ENCODE assay signal across 8 cellular contexts in the genomic region with DNA sequence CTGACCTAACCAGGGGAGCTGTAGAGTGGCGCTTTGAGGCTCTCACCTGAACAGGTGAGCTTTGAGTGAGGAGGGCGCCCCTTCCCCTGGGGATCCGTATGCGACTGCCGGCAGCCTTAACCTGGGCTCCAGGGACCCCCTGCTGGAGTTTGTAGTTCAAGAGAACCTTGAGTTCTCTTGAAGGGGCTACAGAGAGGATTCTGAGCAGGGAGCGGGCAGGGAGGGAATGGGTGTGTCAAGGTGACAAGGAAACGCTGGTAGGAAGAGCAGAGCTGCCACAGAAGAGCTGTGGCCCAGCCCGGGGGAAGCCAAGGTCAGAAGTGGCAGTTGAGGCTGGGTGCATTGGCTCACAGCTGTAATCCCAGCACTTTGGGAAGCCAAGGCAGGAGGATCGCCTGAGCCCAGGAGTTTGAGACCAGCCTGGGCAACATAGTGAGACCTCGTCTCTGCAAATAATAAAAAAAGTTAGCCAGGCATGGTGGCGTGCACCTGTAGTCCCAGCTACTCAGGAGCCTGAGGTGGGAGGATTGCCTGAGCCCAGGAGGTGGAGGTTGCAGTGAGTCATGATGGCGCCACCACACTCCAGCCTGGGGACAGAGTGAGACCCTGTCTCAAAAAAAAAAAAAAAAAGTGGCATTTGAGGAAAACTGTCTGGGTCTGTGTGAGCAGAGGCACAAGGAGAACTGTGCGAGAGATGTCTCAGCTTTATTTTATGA. TPM values are rescaled to one million over a fixed set of nuclear protein-coding genes. Genes with fewer than 3 reads are reported as not detected.
A peak's percentile ranks its signal among the peaks of the same experiment; 100 is the strongest.
DNase-seq lines count a peak whose midpoint lies in the region; ATAC-seq lines count a peak whose summit lies in the region.

No MANE protein-coding gene starts in this region.

- peaks cover 12% of the 10 kb centered on the region for H3K36me3 Mint-ChIP-seq in activated T-helper 1 cell treated with anti-CD3 and anti-CD28 coated beads, Interleukin-12 subunit alpha, Interleukin-12 subunit beta, Interleukin-2, Interleukin-4 antibody, amounts not matched to agents 30 ng/mL and 10 ng/mL and 1 ng/mL, durations not matched to agents 14 hours and 24 hours and 36 hours (ENCODE audit: low read depth)
- peaks cover 10 to 13% (median 12%) of the 10 kb centered on the region in 3 donors for H3K36me3 Mint-ChIP-seq in immature natural killer cell
- peaks cover 35% of the 10 kb centered on the region for H3K36me3 Mint-ChIP-seq in stimulated activated effector memory CD8-positive, alpha-beta T cell treated with anti-CD3 and anti-CD28 coated beads, Interleukin-12 subunit alpha, Interleukin-12 subunit beta, amount 100 ng/mL, for 72 hours

- H3K27ac Mint-ChIP-seq in activated T-helper 1 cell treated with anti-CD3 and anti-CD28 coated beads, Interleukin-12 subunit alpha, Interleukin-12 subunit beta, Interleukin-2, Interleukin-4 antibody, amounts not matched to agents 30 ng/mL and 10 ng/mL and 1 ng/mL, durations not matched to agents 14 hours and 24 hours and 36 hours = no peak overlapping the region
- peak overlapping the region; percentile 81 to 91 (median 84) for H3K27ac Mint-ChIP-seq in immature natural killer cell
- no peak overlapping the region for H3K27ac Mint-ChIP-seq in stimulated activated effector memory CD8-positive, alpha-beta T cell treated with anti-CD3 and anti-CD28 coated beads, Interleukin-12 subunit alpha, Interleukin-12 subunit beta, amount 100 ng/mL, for 72 hours

- peak; percentile 40 for DNase-seq in NCI-H748 (lab: John Stamatoyannopoulos, UW; ENCODE audit: unreplicated experiment)
- no peak for DNase-seq in NCI-H748 treated with DMSO at 0.1 percent for 48 hours (lab: John Stamatoyannopoulos, UW)
- DNase-seq in activated T-helper 1 cell treated with anti-CD3 and anti-CD28 coated beads, Interleukin-12 subunit alpha, Interleukin-12 subunit beta, Interleukin-2, Interleukin-4 antibody, amounts not matched to agents 30 ng/mL and 10 ng/mL and 1 ng/mL, durations not matched to agents 14 hours and 24 hours and 36 hours (ENCODE audit: low spot score) = no peak
- DNase-seq in immature natural killer cell = no peak
- DNase-seq in stimulated activated effector memory CD8-positive, alpha-beta T cell treated with anti-CD3 and anti-CD28 coated beads, Interleukin-12 subunit alpha, Interleukin-12 subunit beta, amount 100 ng/mL, for 72 hours (ENCODE audit: low spot score in 2 of 2) = no peak
- no peak for DNase-seq in GOT3 (lab: John Stamatoyannopoulos, UW)
- DNase-seq in RPMI8226 = no peak

- peaks cover 13% of the 10 kb centered on the region for H3K27me3 Mint-ChIP-seq in activated T-helper 1 cell treated with anti-CD3 and anti-CD28 coated beads, Interleukin-12 subunit alpha, Interleukin-12 subunit beta, Interleukin-2, Interleukin-4 antibody, amounts not matched to agents 30 ng/mL and 10 ng/mL and 1 ng/mL, durations not matched to agents 14 hours and 24 hours and 36 hours (ENCODE audit: insufficient read depth)
- peaks cover 0 to 5% (median 0%) of the 10 kb centered on the region in 3 donors for H3K27me3 Mint-ChIP-seq in immature natural killer cell (ENCODE audit: low read depth in 3 of 3)

- no peaks in the 10 kb centered on the region for H3K9me3 Mint-ChIP-seq in activated T-helper 1 cell treated with anti-CD3 and anti-CD28 coated beads, Interleukin-12 subunit alpha, Interleukin-12 subunit beta, Interleukin-2, Interleukin-4 antibody, amounts not matched to agents 30 ng/mL and 10 ng/mL and 1 ng/mL, durations not matched to agents 14 hours and 24 hours and 36 hours
- no peaks in the 10 kb centered on the region for H3K9me3 Mint-ChIP-seq in immature natural killer cell
- H3K9me3 Mint-ChIP-seq in stimulated activated effector memory CD8-positive, alpha-beta T cell treated with anti-CD3 and anti-CD28 coated beads, Interleukin-12 subunit alpha, Interleukin-12 subunit beta, amount 100 ng/mL, for 72 hours = no peaks in the 10 kb centered on the region

- H3K4me3 Mint-ChIP-seq in activated T-helper 1 cell treated with anti-CD3 and anti-CD28 coated beads, Interleukin-12 subunit alpha, Interleukin-12 subunit beta, Interleukin-2, Interleukin-4 antibody, amounts not matched to agents 30 ng/mL and 10 ng/mL and 1 ng/mL, durations not matched to agents 14 hours and 24 hours and 36 hours = peak overlapping the region; percentile 70
- peak overlapping the region; percentile 90 to 96 (median 92) for H3K4me3 Mint-ChIP-seq in immature natural killer cell
- H3K4me3 Mint-ChIP-seq in stimulated activated effector memory CD8-positive, alpha-beta T cell treated with anti-CD3 and anti-CD28 coated beads, Interleukin-12 subunit alpha, Interleukin-12 subunit beta, amount 100 ng/mL, for 72 hours = peak overlapping the region; percentile 78

- H3K4me1 Mint-ChIP-seq in activated T-helper 1 cell treated with anti-CD3 and anti-CD28 coated beads, Interleukin-12 subunit alpha, Interleukin-12 subunit beta, Interleukin-2, Interleukin-4 antibody, amounts not matched to agents 30 ng/mL and 10 ng/mL and 1 ng/mL, durations not matched to agents 14 hours and 24 hours and 36 hours (ENCODE audit: low read depth) = peaks cover 6% of the 10 kb centered on the region
- H3K4me1 Mint-ChIP-seq in immature natural killer cell = peaks cover 23 to 36% of the 10 kb centered on the region in 2 donors
- H3K4me1 Mint-ChIP-seq in stimulated activated effector memory CD8-positive, alpha-beta T cell treated with anti-CD3 and anti-CD28 coated beads, Interleukin-12 subunit alpha, Interleukin-12 subunit beta, amount 100 ng/mL, for 72 hours = peaks cover 9% of the 10 kb centered on the region

- no peak for ATAC-seq in stimulated activated effector memory CD8-positive, alpha-beta T cell treated with anti-CD3 and anti-CD28 coated beads, Interleukin-12 subunit alpha, Interleukin-12 subunit beta, amount 100 ng/mL, for 72 hours
- ATAC-seq in GM19035 (IDR thresholded peaks at IDR 0.05; ENCODE audit: unreplicated experiment) = no peak

- intact Hi-C loops in activated T-helper 1 cell treated with anti-CD3 and anti-CD28 coated beads, Interleukin-12 subunit alpha, Interleukin-12 subunit beta, Interleukin-2, Interleukin-4 antibody, amounts not matched to agents 30 ng/mL and 10 ng/mL and 1 ng/mL, durations not matched to agents 14 hours and 24 hours and 36 hours (cut with micrococcal nuclease) = no loop called here

RNA-seq across cellular contexts. Expression of a gene that starts 1.2 kb away (rescaled TPM):
- 7.1 and 8.2 TPM in 2 replicates for total RNA-seq in activated T-helper 1 cell treated with anti-CD3 and anti-CD28 coated beads, Interleukin-12 subunit alpha, Interleukin-12 subunit beta, Interleukin-2, Interleukin-4 antibody, amounts not matched to agents 30 ng/mL and 10 ng/mL and 1 ng/mL, durations not matched to agents 14 hours and 24 hours and 36 hours
- polyA plus RNA-seq in immature natural killer cell = 100 to 1,000 TPM in 1 of 3 donors, 10 to 100 TPM in 2; 81.2 to 137 (median 84.4) TPM

RNA-seq across cellular contexts. Expression of a gene that starts 10.4 kb away (rescaled TPM):
- 65.9 and 72.6 TPM in 2 replicates for total RNA-seq in activated T-helper 1 cell treated with anti-CD3 and anti-CD28 coated beads, Interleukin-12 subunit alpha, Interleukin-12 subunit beta, Interleukin-2, Interleukin-4 antibody, amounts not matched to agents 30 ng/mL and 10 ng/mL and 1 ng/mL, durations not matched to agents 14 hours and 24 hours and 36 hours
- polyA plus RNA-seq in immature natural killer cell = 100 to 1,000 TPM; 205 to 238 (median 209) TPM

RNA-seq across cellular contexts. Expression of a gene that starts 11.4 kb away (rescaled TPM):
- total RNA-seq in activated T-helper 1 cell treated with anti-CD3 and anti-CD28 coated beads, Interleukin-12 subunit alpha, Interleukin-12 subunit beta, Interleukin-2, Interleukin-4 antibody, amounts not matched to agents 30 ng/mL and 10 ng/mL and 1 ng/mL, durations not matched to agents 14 hours and 24 hours and 36 hours = 0.88 and 2.0 TPM in 2 replicates
- not detected for polyA plus RNA-seq in immature natural killer cell

Comparison
In these comparisons a context has a peak if more than half of its experiments do, and no peak if none do; other contexts are left out.
1. H3K27ac Mint-ChIP-seq: peak in immature natural killer cell (6 of 6); none in activated T-helper 1 cell treated with anti-CD3 and anti-CD28 coated beads, Interleukin-12 subunit alpha, Interleukin-12 subunit beta, Interleukin-2, Interleukin-4 antibody, amounts not matched to agents 30 ng/mL and 10 ng/mL and 1 ng/mL, durations not matched to agents 14 hours and 24 hours and 36 hours (single experiment) and stimulated activated effector memory CD8-positive, alpha-beta T cell treated with anti-CD3 and anti-CD28 coated beads, Interleukin-12 subunit alpha, Interleukin-12 subunit beta, amount 100 ng/mL, for 72 hours (single experiment).
2. Peak in every context shown above with its lines, with median percentiles within 50 percentile points of each other: H3K4me3 Mint-ChIP-seq.